ENCODE assay signal across 1 cellular context in genomic region chr5:157263586-157264090, GRCh38.
TF ChIP-seq lines count a peak whose summit lies in the region.

No MANE protein-coding gene starts in this region.

TF ChIP-seq in H1, 55 proteins besides CTCF, POLR2A, EP300 and RAD21:
- TF ChIP-seq USF2 (IDR thresholded peaks at IDR 0.05; ENCODE audit: low read length) (no peak), YY1 (IDR thresholded peaks at IDR 0.05; ENCODE audit: low read depth, low read length) (no peak), POLR2AphosphoS5 (IDR thresholded peaks at IDR 0.05; ENCODE audit: low read depth, low read length) (no peak), HDAC2 (IDR thresholded peaks at IDR 0.05; ENCODE audit: borderline replicate concordance in 1 of 2, low read depth in 2 of 2, low read length in 2 of 2) (no peak), BRCA1 (IDR thresholded peaks at IDR 0.05; ENCODE audit: low read depth, low read length) (no peak), RBBP5 (IDR thresholded peaks at IDR 0.05; ENCODE audit: borderline replicate concordance, low read depth, low read length) (no peak), CTBP2 (IDR thresholded peaks at IDR 0.05; ENCODE audit: borderline replicate concordance, insufficient read depth, insufficient read length, low read length) (no peak), ZNF274 (IDR thresholded peaks at IDR 0.05; ENCODE audit: borderline replicate concordance, extremely low read depth, low read length) (no peak), CREB1 (IDR thresholded peaks at IDR 0.05) (no peak), BCL11A (IDR thresholded peaks at IDR 0.05; ENCODE audit: low read depth in 2 of 2, low read length in 2 of 2) (no peak), POU5F1 (IDR thresholded peaks at IDR 0.05; ENCODE audit: low read depth, low read length) (no peak), ATF3 (IDR thresholded peaks at IDR 0.05; ENCODE audit: insufficient read depth, low read depth, low read length) (no peak), SP4 (IDR thresholded peaks at IDR 0.05; ENCODE audit: low read length) (no peak)
TF ChIP-seq in H1: peak in this region for 0.
